ENCODE assay signal across 23 cellular contexts in genomic region chr7:38679419-38679818, GRCh38. TPM values are rescaled to one million over a fixed set of nuclear protein-coding genes. Genes with fewer than 3 reads are reported as not detected.
DNase-seq lines count a peak whose midpoint lies in the region; TF ChIP-seq lines count a peak whose summit lies in the region.
"Had no signal": no experiment of that assay in that cellular context is flagged by ENCODE, and none has a peak within 500 bp of the region (broad histone marks: within the 10 kb centered on the region; RNA-seq: fewer than 3 reads in every experiment).

No MANE protein-coding gene starts in this region.

- 50% methylated on average over 3 of the region's 3 CpGs for WGBS in mammary epithelial cell (ENCODE audit: low coverage, missing lambda C conversion rate)

- no peak overlapping the region for H3K4me3 Mint-ChIP-seq in MCF 10A (ENCODE audit: unreplicated experiment)
- H3K4me3 Mint-ChIP-seq: CD8-positive, alpha-beta T cell had no signal

- BruUV-seq in MCF 10A (replicated peaks; lab: Mats Ljungman, UMichigan) = no TSS peak
- no TSS peak for BruUV-seq in mammary epithelial cell (replicated peaks; lab: Mats Ljungman, UMichigan)

- peak; percentile 26 for DNase-seq in MCF 10A (ENCODE audit: unreplicated experiment)
- no peak for DNase-seq in mammary epithelial cell
- peak; percentile 46 to 59 for DNase-seq in cardiac fibroblast (ENCODE audit: low read depth in 2 of 2)
- DNase-seq in foreskin fibroblast = peak; percentile 7 to 28
- DNase-seq in left ventricle myocardium inferior = no peak
- no peak for DNase-seq in DMS79 (lab: John Stamatoyannopoulos, UW)
- DNase-seq in putamen (ENCODE audit: low spot score) = no peak
- DNase-seq: 8988T; CD8-positive, alpha-beta T cell; H7; Kasumi-1; MM.1S; NCI-H1105; NCI-H146; NCI-H2029 treated with DMSO at 0.1 percent for 48 hours; NCI-H2171; NCI-H524 treated with DMSO at 0.1 percent for 48 hours; NCI-H82; Peyer's patch had no signal

- dilution Hi-C loops in mammary epithelial cell (cut with HindIII; ENCODE audit: low sequenced_read_pairs) = no loop called here

- H3K27me3 ChIP-seq in mammary epithelial cell (ENCODE audit: insufficient read depth, low read length) (no peaks in the 10 kb centered on the region), left ventricle myocardium inferior (ENCODE audit: low read depth) (no peaks in the 10 kb centered on the region)
- H3K27me3 ChIP-seq: BLaER1 treated with 17β-estradiol and CSF1 and Interleukin-3, amounts not matched to agents 10 nM and 100 nM; Peyer's patch; SJSA1 had no signal

- no peak overlapping the region for H3K4me2 ChIP-seq in mammary epithelial cell (ENCODE audit: insufficient read depth, low read depth, low read length)

- H3K4me3 ChIP-seq in mammary epithelial cell (replicated peaks in 1 of 3; ENCODE audit: insufficient read depth in 1 of 3, low read depth in 2 of 3, low read length in 3 of 3) (no peak overlapping the region), cardiac fibroblast (replicated peaks in 1 of 2; ENCODE audit: low read depth in 2 of 2, low read length in 2 of 2) (no peak overlapping the region), foreskin fibroblast (ENCODE audit: low read depth in 1 of 2, low read length in 2 of 2) (no peak overlapping the region), left ventricle myocardium inferior (no peak overlapping the region)
- H3K4me3 ChIP-seq: BLaER1 treated with 17β-estradiol and CSF1 and Interleukin-3, amounts not matched to agents 10 nM and 100 nM; Peyer's patch; SJSA1 had no signal

- H3K36me3 ChIP-seq in mammary epithelial cell (ENCODE audit: insufficient read depth, low read length) (no peaks in the 10 kb centered on the region), left ventricle myocardium inferior (no peaks in the 10 kb centered on the region)
- H3K36me3 ChIP-seq: BLaER1 treated with 17β-estradiol and CSF1 and Interleukin-3, amounts not matched to agents 10 nM and 100 nM; Peyer's patch; SJSA1 had no signal

- H3K27ac ChIP-seq in mammary epithelial cell (ENCODE audit: insufficient read depth, low read depth, low read length) = no peak overlapping the region
- H3K27ac ChIP-seq in left ventricle myocardium inferior (replicated peaks) = no peak overlapping the region
- H3K27ac ChIP-seq: Peyer's patch, SJSA1 had no signal

- CTCF ChIA-PET in MCF 10A (lab: Yijun Ruan, JAX) (interaction anchor here (0.6 to 2.0 kb wide), 2 partner anchors 12 to 229 kb away, joined by 3 to 4 read pairs; no protein-coding TSS in a partner anchor), mammary epithelial cell (lab: Charles Lee; ENCODE audit: low non-redundant PET) (no interaction called here)

- H3K79me2 ChIP-seq in mammary epithelial cell (ENCODE audit: insufficient read depth, low read length) = no peaks in the 10 kb centered on the region

- H3K4me1 ChIP-seq in mammary epithelial cell (ENCODE audit: insufficient read depth, low read length) (peaks cover 3% of the 10 kb centered on the region), left ventricle myocardium inferior (peaks cover 25% of the 10 kb centered on the region)
- H3K4me1 ChIP-seq: Peyer's patch, SJSA1 had no signal

- POLR2A ChIA-PET in MCF 10A (lab: Yijun Ruan, JAX) = no interaction called here

- no peak overlapping the region for H2AFZ ChIP-seq in mammary epithelial cell (ENCODE audit: low read depth, low read length)

- no peaks in the 10 kb centered on the region for H3K27me3 Mint-ChIP-seq in MCF 10A (ENCODE audit: insufficient read depth, unreplicated experiment)

- intact Hi-C loops in MCF 10A (cut with micrococcal nuclease) (no loop called here), mammary epithelial cell (cut with micrococcal nuclease) (no loop called here), left ventricle myocardium inferior (cut with micrococcal nuclease) (no loop called here)

- H3K9me3 ChIP-seq in mammary epithelial cell (replicated peaks; ENCODE audit: insufficient read depth, low read length) = no peaks in the 10 kb centered on the region
- H3K9me3 ChIP-seq in left ventricle myocardium inferior (replicated peaks) = peaks cover 4% of the 10 kb centered on the region
- H3K9me3 ChIP-seq: BLaER1 treated with 17β-estradiol and CSF1 and Interleukin-3, amounts not matched to agents 10 nM and 100 nM; Peyer's patch; SJSA1 had no signal

- no peaks in the 10 kb centered on the region for H3K36me3 Mint-ChIP-seq in MCF 10A (ENCODE audit: insufficient read depth, unreplicated experiment)
- H3K36me3 Mint-ChIP-seq: CD8-positive, alpha-beta T cell had no signal

- H3K4me1 Mint-ChIP-seq in MCF 10A (ENCODE audit: insufficient read depth, unreplicated experiment) = peaks cover 16% of the 10 kb centered on the region

- no peak overlapping the region for H3K9ac ChIP-seq in mammary epithelial cell (ENCODE audit: insufficient read depth, low read length)
- H3K9ac ChIP-seq: BLaER1 treated with 17β-estradiol and CSF1 and Interleukin-3, amounts not matched to agents 10 nM and 100 nM had no signal

- no peak for TF ChIP-seq CTCF in MCF 10A (IDR thresholded peaks at IDR 0.05; ENCODE audit: unreplicated experiment)
- TF ChIP-seq CTCF in mammary epithelial cell (conservative IDR thresholded peaks at IDR 0.05 in 1 of 2, IDR thresholded peaks at IDR 0.05 in 1 of 2; ENCODE audit: extremely low read depth in 1 of 2, insufficient read depth in 1 of 2, low read depth in 1 of 2, low read length in 2 of 2) = no peak
- TF ChIP-seq CTCF in cardiac fibroblast (IDR thresholded peaks at IDR 0.05; ENCODE audit: low read depth, low read length) = no peak
- TF ChIP-seq CTCF in foreskin fibroblast (IDR thresholded peaks at IDR 0.05; ENCODE audit: low read depth, low read length) = no peak
- TF ChIP-seq CTCF in left ventricle myocardium inferior (IDR thresholded peaks at IDR 0.05; ENCODE audit: borderline replicate concordance) = no peak

- no peaks in the 10 kb centered on the region for H3K9me3 Mint-ChIP-seq in MCF 10A (ENCODE audit: unreplicated experiment)

- no peaks in the 10 kb centered on the region for H4K20me1 ChIP-seq in mammary epithelial cell (ENCODE audit: insufficient read depth, low read length)
- H4K20me1 ChIP-seq: BLaER1 treated with 17β-estradiol and CSF1 and Interleukin-3, amounts not matched to agents 10 nM and 100 nM had no signal

- in situ Hi-C loops in mammary epithelial cell (cut with MboI; ENCODE audit: low sequenced_read_pairs in 2 of 2) = no loop called here

- H3K27ac Mint-ChIP-seq in MCF 10A (ENCODE audit: low read depth, unreplicated experiment) = peak overlapping the region; percentile 70
- H3K27ac Mint-ChIP-seq: CD8-positive, alpha-beta T cell had no signal

RNA-seq across cellular contexts. Expression of gene AMPH, which starts 48.2 kb away (rescaled TPM):
- total RNA-seq in MCF 10A (2022) (0.63 and 0.81 TPM in 2 replicates), mammary epithelial cell (under 1 TPM in 1 of 2 donors, not detected in 1; under 0.01 TPM), left ventricle myocardium inferior (2.6 TPM)
- polyA plus RNA-seq in mammary epithelial cell = 0.06 TPM
- not detected for polyA minus RNA-seq in mammary epithelial cell
- total RNA-seq: CD8-positive, alpha-beta T cell; G401; OCI-LY7; SJSA1 had no signal

Comparison
In these comparisons a context has a peak if more than half of its experiments do, and no peak if none do; other contexts are left out.
1. DNase-seq: peak in MCF 10A (single experiment), cardiac fibroblast (2 of 2) and foreskin fibroblast (2 of 2); none in mammary epithelial cell (single experiment), left ventricle myocardium inferior (single experiment), DMS79 (single experiment) and putamen (single experiment).